27 cellular contexts compared by ENCODE assay signal in the genomic region with DNA sequence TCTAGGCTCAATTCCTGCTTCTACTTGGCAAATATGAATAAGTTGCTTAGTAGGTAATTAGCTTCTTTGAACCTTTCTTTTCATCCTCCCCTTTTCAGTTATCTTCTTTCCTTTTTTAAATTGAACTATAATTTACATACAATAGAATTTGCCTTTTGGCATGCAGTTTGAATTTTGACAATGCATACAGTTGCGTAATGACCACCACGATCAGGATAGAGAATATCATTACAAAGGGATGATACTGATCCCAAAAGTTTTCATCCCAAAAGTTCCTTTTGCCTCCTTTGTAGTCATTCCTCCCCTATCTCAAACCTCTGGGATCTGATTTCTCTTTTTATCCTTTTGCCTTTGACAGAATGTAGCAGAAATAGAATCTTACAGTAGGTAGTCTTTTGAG.
"Had no signal": no experiment of that assay in that cellular context is flagged by ENCODE, and none has a peak within 500 bp of the region (broad histone marks: within the 10 kb centered on the region; RNA-seq: fewer than 3 reads in every experiment).

No MANE protein-coding gene starts in this region.

- ATAC-seq: stimulated activated effector memory CD8-positive, alpha-beta T cell treated with anti-CD3 and anti-CD28 coated beads, Interleukin-12 subunit alpha, Interleukin-12 subunit beta, amount 100 ng/mL, for 72 hours; stimulated activated memory B cell treated with anti-CD40 and anti-IgM and Interleukin-4, amounts not matched to agents 10 μg/mL and 1 μg/mL and 100 μg/mL, for 72 hours; stimulated activated naive B cell treated with anti-CD40 and anti-IgM and Interleukin-4, amounts not matched to agents 10 μg/mL and 1 μg/mL and 100 μg/mL, for 72 hours; stimulated activated naive CD8-positive, alpha-beta T cell treated with anti-CD3 and anti-CD28 coated beads, Interleukin-15, Interleukin-2, amounts not matched to agents 100 U/mL and 50 U/mL, for 24 hours; upper lobe of right lung had no signal

- H3K27me3 ChIP-seq: stomach, suprapubic skin, testis, thyroid gland, tibial artery, tibial nerve, transverse colon, upper lobe of left lung, upper lobe of right lung, uterus, vagina had no signal

- H3K4me1 ChIP-seq: suprapubic skin, upper lobe of left lung, upper lobe of right lung had no signal

- H3K4me3 ChIP-seq: stomach, suprapubic skin, testis, thoracic aorta, thyroid gland, tibial artery, tibial nerve, transverse colon, upper lobe of left lung, upper lobe of right lung, uterus, vagina had no signal

- H3K9me3 ChIP-seq: stomach, suprapubic skin, testis, thoracic aorta, thyroid gland, tibial artery, tibial nerve, transverse colon, upper lobe of left lung, upper lobe of right lung, uterus, vagina had no signal

- H3K27me3 Mint-ChIP-seq: stimulated activated memory B cell treated with anti-CD40 and anti-IgM and Interleukin-4, amounts not matched to agents 10 μg/mL and 1 μg/mL and 100 μg/mL, for 72 hours had no signal

- H3K9me3 Mint-ChIP-seq: stimulated activated effector memory CD8-positive, alpha-beta T cell treated with anti-CD3 and anti-CD28 coated beads, Interleukin-12 subunit alpha, Interleukin-12 subunit beta, amount 100 ng/mL, for 72 hours; stimulated activated memory B cell treated with anti-CD40 and anti-IgM and Interleukin-4, amounts not matched to agents 10 μg/mL and 1 μg/mL and 100 μg/mL, for 72 hours; stimulated activated naive B cell treated with anti-CD40 and anti-IgM and Interleukin-4, amounts not matched to agents 10 μg/mL and 1 μg/mL and 100 μg/mL, for 72 hours; stimulated activated naive CD8-positive, alpha-beta T cell treated with anti-CD3 and anti-CD28 coated beads, Interleukin-15, Interleukin-2, amounts not matched to agents 100 ng/mL and 50 ng/mL, for 24 hours; type B pancreatic cell had no signal

- FAIRE-seq: urothelium cell line had no signal

- H3K27ac ChIP-seq: stomach, suprapubic skin, testis, thoracic aorta, thyroid gland, tibial nerve, transverse colon, upper lobe of left lung, upper lobe of right lung, uterus, vagina had no signal

- H3K4me3 Mint-ChIP-seq: stimulated activated effector memory CD8-positive, alpha-beta T cell treated with anti-CD3 and anti-CD28 coated beads, Interleukin-12 subunit alpha, Interleukin-12 subunit beta, amount 100 ng/mL, for 72 hours; stimulated activated memory B cell treated with anti-CD40 and anti-IgM and Interleukin-4, amounts not matched to agents 10 μg/mL and 1 μg/mL and 100 μg/mL, for 72 hours; stimulated activated naive B cell treated with anti-CD40 and anti-IgM and Interleukin-4, amounts not matched to agents 10 μg/mL and 1 μg/mL and 100 μg/mL, for 72 hours; stimulated activated naive CD8-positive, alpha-beta T cell treated with anti-CD3 and anti-CD28 coated beads, Interleukin-15, Interleukin-2, amounts not matched to agents 100 ng/mL and 50 ng/mL, for 24 hours; type B pancreatic cell had no signal

- H3K4me1 Mint-ChIP-seq: stimulated activated effector memory CD8-positive, alpha-beta T cell treated with anti-CD3 and anti-CD28 coated beads, Interleukin-12 subunit alpha, Interleukin-12 subunit beta, amount 100 ng/mL, for 72 hours; stimulated activated memory B cell treated with anti-CD40 and anti-IgM and Interleukin-4, amounts not matched to agents 10 μg/mL and 1 μg/mL and 100 μg/mL, for 72 hours; stimulated activated naive B cell treated with anti-CD40 and anti-IgM and Interleukin-4, amounts not matched to agents 10 μg/mL and 1 μg/mL and 100 μg/mL, for 72 hours had no signal

- H3K36me3 ChIP-seq: stomach, suprapubic skin, thoracic aorta, thyroid gland, tibial artery, tibial nerve, transverse colon, upper lobe of left lung, upper lobe of right lung, uterus, vagina had no signal

- H3K27ac Mint-ChIP-seq: stimulated activated effector memory CD8-positive, alpha-beta T cell treated with anti-CD3 and anti-CD28 coated beads, Interleukin-12 subunit alpha, Interleukin-12 subunit beta, amount 100 ng/mL, for 72 hours; stimulated activated memory B cell treated with anti-CD40 and anti-IgM and Interleukin-4, amounts not matched to agents 10 μg/mL and 1 μg/mL and 100 μg/mL, for 72 hours; stimulated activated naive B cell treated with anti-CD40 and anti-IgM and Interleukin-4, amounts not matched to agents 10 μg/mL and 1 μg/mL and 100 μg/mL, for 72 hours; stimulated activated naive CD8-positive, alpha-beta T cell treated with anti-CD3 and anti-CD28 coated beads, Interleukin-15, Interleukin-2, amounts not matched to agents 100 ng/mL and 50 ng/mL, for 24 hours; type B pancreatic cell had no signal

- DNase-seq: stimulated activated CD4-positive, alpha-beta T cell treated with anti-CD3 and anti-CD28 coated beads, Interleukin-2, amount 100 ng/mL, for 48 hours; stimulated activated CD4-positive, alpha-beta T cell treated with anti-CD3 and anti-CD28 coated beads, Interleukin-4, amount 100 ng/mL, for 1 hour; stimulated activated CD4-positive, alpha-beta T cell treated with anti-CD3 and anti-CD28 coated beads, Interleukin-4, amount 100 ng/mL, for 24 hours; stimulated activated CD4-positive, alpha-beta T cell treated with anti-CD3 and anti-CD28 coated beads, Interleukin-4, amount 100 ng/mL, for 4 hours; stimulated activated CD8-positive, alpha-beta memory T cell treated with anti-CD3 and anti-CD28 coated beads, Interleukin-4, amount 100 ng/mL, for 48 hours; stimulated activated naive B cell treated with anti-CD40 and anti-IgM and Interleukin-4, amounts not matched to agents 10 μg/mL and 1 μg/mL and 100 μg/mL, for 72 hours; stimulated activated naive CD4-positive, alpha-beta T cell; stimulated activated naive CD4-positive, alpha-beta T cell treated with Interleukin-2 at 50 U/mL for 16 hours; stimulated activated naive CD8-positive, alpha-beta T cell treated with anti-CD3 and anti-CD28 coated beads, Interleukin-15, Interleukin-2, amounts not matched to agents 100 U/mL and 50 U/mL, for 24 hours; stomach; substantia nigra; testis; thyroid gland; tibial artery; transverse colon; upper lobe of left lung; upper lobe of right lung; uterus had no signal
